9 cellular contexts compared by ENCODE assay signal in the genomic region with DNA sequence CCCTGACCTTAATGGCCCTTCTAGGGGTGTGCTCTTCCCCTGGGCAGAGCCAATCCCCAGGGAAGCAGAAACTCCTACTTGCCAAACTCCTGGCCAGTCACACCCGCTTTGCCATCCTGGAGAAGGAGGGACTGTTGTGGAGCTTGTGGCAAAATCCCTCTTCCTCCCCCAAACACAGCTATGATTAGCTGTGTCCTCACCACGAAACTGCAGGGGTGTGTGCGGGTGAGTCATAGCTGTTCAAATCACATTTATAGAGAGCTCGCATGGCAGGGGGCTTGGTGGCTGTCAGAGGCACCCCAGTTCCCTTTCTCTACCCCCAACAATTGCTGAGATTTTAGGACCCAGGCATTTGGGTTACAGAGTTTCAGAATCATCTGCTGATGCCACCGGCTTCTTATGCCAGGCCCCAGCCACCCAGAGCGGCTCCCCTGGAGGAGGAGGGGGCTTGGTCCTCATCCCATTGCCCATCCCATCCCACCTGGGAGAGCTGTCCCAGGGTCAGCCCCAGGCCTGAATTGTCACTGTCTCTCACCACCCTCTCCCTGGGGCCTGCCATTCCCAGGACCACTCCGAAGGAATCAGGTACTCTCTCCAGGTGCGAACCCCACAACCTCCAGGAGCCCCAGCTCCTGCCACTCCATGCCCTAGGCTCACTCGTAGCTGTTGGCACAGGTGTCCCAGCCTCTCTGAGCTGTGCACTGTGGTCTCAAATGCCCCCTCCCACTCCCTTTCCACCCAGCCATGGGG. TPM values are rescaled to one million over a fixed set of nuclear protein-coding genes. Genes with fewer than 3 reads are reported as not detected.
A peak's percentile ranks its signal among the peaks of the same experiment; 100 is the strongest.
DNase-seq lines count a peak whose midpoint lies in the region; ATAC-seq, FAIRE-seq and TF ChIP-seq lines count a peak whose summit lies in the region.
"Had no signal": no experiment of that assay in that cellular context is flagged by ENCODE, and none has a peak within 500 bp of the region (broad histone marks: within the 10 kb centered on the region; RNA-seq: fewer than 3 reads in every experiment).

No MANE protein-coding gene starts in this region.

- H3K56ac ChIP-seq in IMR-90 (ENCODE audit: extremely low read depth, insufficient read depth, low read length): no peak overlapping the region
- H3K56ac ChIP-seq in mesendoderm (ENCODE audit: low read length): no peak overlapping the region

- H3K27ac ChIP-seq in IMR-90 (ENCODE audit: insufficient read depth, low read length): no peak overlapping the region
- H3K27ac ChIP-seq in GM12878 (ENCODE audit: control insufficient read depth, insufficient read depth): no peak overlapping the region
- no peak overlapping the region for H3K27ac ChIP-seq in mesendoderm (ENCODE audit: low read depth, low read length)
- H3K27ac ChIP-seq in effector memory CD4-positive, alpha-beta T cell (ENCODE audit: insufficient read depth, low read length, poor library complexity, severe bottlenecking): no peak overlapping the region
- H3K27ac ChIP-seq: tibial nerve had no signal

- H3K9ac ChIP-seq in IMR-90 (ENCODE audit: low read depth, low read length) (no peak overlapping the region), GM12878 (ENCODE audit: control insufficient read depth, insufficient read depth, low read length) (no peak overlapping the region), mesendoderm (ENCODE audit: low read length) (no peak overlapping the region)

- H3K9me1 ChIP-seq in IMR-90 (ENCODE audit: insufficient read depth, low read length): peaks cover 6% of the 10 kb centered on the region; the same call in 1 of the 2 replicates

- H4K8ac ChIP-seq in IMR-90 (ENCODE audit: low read depth in 2 of 2, low read length in 2 of 2): peak overlapping the region in 1 of 2 experiments; percentile 5; a peak in 1 of 4 replicates
- no peak overlapping the region for H4K8ac ChIP-seq in mesendoderm (ENCODE audit: low read depth, low read length)

- TF ChIP-seq POLR2A in IMR-90 (IDR thresholded peaks at IDR 0.05; ENCODE audit: low read depth, low read length) (no peak), GM12878 (IDR thresholded peaks at IDR 0.05; ENCODE audit: low read depth, low read length) (no peak)

- H3K4me3 ChIP-seq in IMR-90 (ENCODE audit: insufficient read depth, low read depth, low read length): no peak overlapping the region
- H3K4me3 ChIP-seq in GM12878: no peak overlapping the region
- H3K4me3 ChIP-seq in mesendoderm (ENCODE audit: low read length): no peak overlapping the region
- H3K4me3 ChIP-seq in effector memory CD4-positive, alpha-beta T cell (ENCODE audit: insufficient read depth, low read depth, low read length, poor library complexity, severe bottlenecking): no peak overlapping the region
- H3K4me3 ChIP-seq: tibial nerve had no signal

- dilution Hi-C loops in IMR-90 (cut with HindIII; ENCODE audit: low sequenced_read_pairs, unreplicated experiment): no loop called here

- TF ChIP-seq RAD21 in IMR-90 (IDR thresholded peaks at IDR 0.05; ENCODE audit: low read length) (no peak), GM12878 (IDR thresholded peaks at IDR 0.05; ENCODE audit: insufficient read depth, low read depth, low read length) (no peak)

- H3K14ac ChIP-seq in IMR-90 (replicated peaks; ENCODE audit: low read depth, low read length): 0 out of 2 replicates have a peak overlapping the region, but pooled peaks have one; percentile 21

- H3K18ac ChIP-seq in IMR-90 (ENCODE audit: low read depth, low read length) (no peak overlapping the region), mesendoderm (ENCODE audit: low read length) (no peak overlapping the region)

- H3K79me1 ChIP-seq in IMR-90 (ENCODE audit: low read depth in 1 of 2, low read length in 2 of 2) (no peaks in the 10 kb centered on the region), mesendoderm (ENCODE audit: low read length) (no peaks in the 10 kb centered on the region)

- H3K4me1 ChIP-seq in IMR-90 (ENCODE audit: control insufficient read depth, insufficient read depth, low read length): peaks cover 8% of the 10 kb centered on the region
- no peaks in the 10 kb centered on the region for H3K4me1 ChIP-seq in GM12878 (ENCODE audit: control insufficient read depth, insufficient read depth, low read length)
- peaks cover 6% of the 10 kb centered on the region for H3K4me1 ChIP-seq in mesendoderm (ENCODE audit: control insufficient read depth, low read depth, low read length)
- no peaks in the 10 kb centered on the region for H3K4me1 ChIP-seq in effector memory CD4-positive, alpha-beta T cell (ENCODE audit: control insufficient read depth, insufficient read depth, low read length, poor library complexity, severe bottlenecking)

- POLR2A ChIA-PET in IMR-90 (lab: Charles Lee; ENCODE audit: unreplicated experiment): interaction anchor here (1.2 kb wide), 1 partner anchor 28 kb away, joined by 28 read pairs; a partner anchor contains a TSS
- POLR2A ChIA-PET in GM12878 (lab: Charles Lee): no interaction called here

- no peaks in the 10 kb centered on the region for H3K79me2 ChIP-seq in GM12878 (ENCODE audit: control insufficient read depth, insufficient read depth, low read length)
- no peaks in the 10 kb centered on the region for H3K79me2 ChIP-seq in mesendoderm (ENCODE audit: control insufficient read depth, insufficient read depth, low read length)

- intact Hi-C loops in IMR-90 (cut with micrococcal nuclease): no loop called here
- intact Hi-C loops in GM12878 (cut with micrococcal nuclease; ENCODE audit: unreplicated experiment): no loop called here

- H3K27me3 ChIP-seq in IMR-90 (ENCODE audit: control insufficient read depth, insufficient read depth, low read length) (no peaks in the 10 kb centered on the region; the same call in 1 of the 2 replicates), GM12878 (replicated peaks in 1 of 2; ENCODE audit: control insufficient read depth in 2 of 2, insufficient read depth in 2 of 2, low read length in 1 of 2) (peaks cover 0 to 3% of the 10 kb centered on the region in 2 experiments; a peak in 1 of 4 replicates), mesendoderm (ENCODE audit: insufficient read depth, low read length, poor library complexity) (no peaks in the 10 kb centered on the region)
- peaks cover 4% of the 10 kb centered on the region for H3K27me3 ChIP-seq in effector memory CD4-positive, alpha-beta T cell (replicated peaks; ENCODE audit: control insufficient read depth, insufficient read depth, low read length, poor library complexity, severe bottlenecking)
- H3K27me3 ChIP-seq: tibial nerve had no signal

- peak; percentile 79 for ATAC-seq in IMR-90 (ENCODE audit: low read depth)
- peak; percentile 52; the same call in 2 of the 3 replicates for ATAC-seq in GM12878
- ATAC-seq in GM18870 (IDR thresholded peaks at IDR 0.05; ENCODE audit: unreplicated experiment): no peak
- ATAC-seq in HG03039 (IDR thresholded peaks at IDR 0.05; ENCODE audit: unreplicated experiment): no peak

- DNase-seq in Ammon's horn (ENCODE audit: low spot score) (peak; percentile 79), IMR-90 (peak; percentile 69), GM12878 (ENCODE audit: low read depth, low spot score) (no peak), middle frontal gyrus (ENCODE audit: extremely low spot score, low spot score) (peak; percentile 41), mesendoderm (no peak)
- DNase-seq in effector memory CD4-positive, alpha-beta T cell: no peak

- no CpG with 5 or more reads among the region's 9 CpGs for WGBS in IMR-90 (ENCODE audit: extremely low coverage in 2 of 2, insufficient read length in 1 of 2), 2 experiments
- 57% methylated on average over 9 of the region's 9 CpGs for WGBS in GM12878 (ENCODE audit: insufficient coverage, insufficient replicate concordance, low lambda C conversion rate, missing lambda C conversion rate)
- WGBS in mesendoderm (ENCODE audit: extremely low coverage, insufficient coverage, low lambda C conversion rate): no CpG with 5 or more reads among the region's 9 CpGs

- no TSS peak for BruUV-seq in IMR-90 (replicated peaks; lab: Mats Ljungman, UMichigan)
- no TSS peak for BruUV-seq in GM12878 (replicated peaks; lab: Mats Ljungman, UMichigan)

- H2BK15ac ChIP-seq in IMR-90 (ENCODE audit: low read depth, low read length) (peak overlapping the region; percentile 55; the same call in 1 of the 3 replicates), mesendoderm (replicated peaks; ENCODE audit: low read depth) (no peak overlapping the region)

- H3K36me3 ChIP-seq in IMR-90 (ENCODE audit: control insufficient read depth, insufficient read depth, low read length) (no peaks in the 10 kb centered on the region), GM12878 (ENCODE audit: control insufficient read depth in 2 of 2, insufficient read depth in 2 of 2, low read length in 1 of 2) (no peaks in the 10 kb centered on the region), mesendoderm (ENCODE audit: control insufficient read depth, insufficient read depth, low read length) (no peaks in the 10 kb centered on the region)
- H3K36me3 ChIP-seq in effector memory CD4-positive, alpha-beta T cell (ENCODE audit: control insufficient read depth, insufficient read depth, low read length): no peaks in the 10 kb centered on the region
- H3K36me3 ChIP-seq: tibial nerve had no signal

- H2BK5ac ChIP-seq in IMR-90 (ENCODE audit: low read depth, low read length, poor library complexity, severe bottlenecking): no peak overlapping the region
- H2BK5ac ChIP-seq in mesendoderm (ENCODE audit: low read length): no peak overlapping the region

- RAD21 ChIA-PET in GM12878 (lab: Charles Lee; ENCODE audit: unreplicated experiment): no interaction called here

- no peaks in the 10 kb centered on the region for H4K20me1 ChIP-seq in IMR-90 (ENCODE audit: insufficient read depth, low read length)
- no peaks in the 10 kb centered on the region for H4K20me1 ChIP-seq in GM12878 (ENCODE audit: control insufficient read depth, insufficient read depth)

- H2BK120ac ChIP-seq in IMR-90 (ENCODE audit: low read depth, low read length) (no peak overlapping the region), mesendoderm (ENCODE audit: low read depth, low read length) (no peak overlapping the region)

- TF ChIP-seq CTCF in IMR-90 (conservative IDR thresholded peaks at IDR 0.05; ENCODE audit: low read depth, low read length) (no peak), GM12878 (IDR thresholded peaks at IDR 0.05 in 2 of 3, conservative IDR thresholded peaks at IDR 0.05 in 1 of 3; ENCODE audit: control insufficient read depth in 2 of 3, extremely low read depth in 1 of 3, insufficient read depth in 1 of 3, low read depth in 3 of 3, low read length in 3 of 3) (no peak)

- H2AK9ac ChIP-seq in IMR-90 (replicated peaks; ENCODE audit: low read depth, low read length, poor library complexity): peak overlapping the region; percentile 48

- CTCF ChIA-PET in IMR-90 (lab: Yijun Ruan, JAX): interaction anchor here (1.2 kb wide), 1 partner anchor 179 kb away, joined by 4 read pairs; a partner anchor contains a TSS
- CTCF ChIA-PET in GM12878 (lab: Yijun Ruan, JAX): interaction anchor here (0.6 to 1.3 kb wide), 2 partner anchors 11 to 19 kb away, joined by 3 to 4 read pairs; no protein-coding TSS in a partner anchor

- no peak overlapping the region for H3K4ac ChIP-seq in IMR-90 (ENCODE audit: low read depth, low read length)
- H3K4ac ChIP-seq in mesendoderm (ENCODE audit: low read depth, low read length): no peak overlapping the region

- in situ Hi-C loops in IMR-90 (cut with MboI; ENCODE audit: low sequenced_read_pairs): no loop called here
- in situ Hi-C loops in GM12878 (cut with MboI): no loop called here

- H2AFZ ChIP-seq in IMR-90 (replicated peaks; ENCODE audit: low read length, poor library complexity): peak overlapping the region; percentile 52
- no peak overlapping the region for H2AFZ ChIP-seq in GM12878 (ENCODE audit: control insufficient read depth, low read depth, low read length)

- H3K9me3 ChIP-seq in IMR-90 (ENCODE audit: control insufficient read depth, insufficient read depth, low read length) (no peaks in the 10 kb centered on the region), GM12878 (replicated peaks; ENCODE audit: control insufficient read depth, insufficient read depth, low read length) (no peaks in the 10 kb centered on the region)
- H3K9me3 ChIP-seq in effector memory CD4-positive, alpha-beta T cell (ENCODE audit: control insufficient read depth, low read length): no peaks in the 10 kb centered on the region
- H3K9me3 ChIP-seq: tibial nerve had no signal

- H2AK5ac ChIP-seq in IMR-90 (ENCODE audit: low read depth, low read length): peak overlapping the region; percentile 16; the same call in 1 of the 2 replicates
- no peak overlapping the region for H2AK5ac ChIP-seq in mesendoderm (ENCODE audit: low read length)

- H2BK20ac ChIP-seq in IMR-90 (ENCODE audit: low read depth, low read length): no peak overlapping the region

- FAIRE-seq in GM12878 (lab: Jason Lieb, UNC): no peak

- H3K4me2 ChIP-seq in IMR-90 (ENCODE audit: low read depth, low read length): no peak overlapping the region
- H3K4me2 ChIP-seq in GM12878 (ENCODE audit: control insufficient read depth, insufficient read depth): no peak overlapping the region
- no peak overlapping the region for H3K4me2 ChIP-seq in mesendoderm (ENCODE audit: low read length)

- no peak for TF ChIP-seq EP300 in GM12878 (IDR thresholded peaks at IDR 0.05; ENCODE audit: borderline replicate concordance in 1 of 2, control insufficient read depth in 1 of 2, low read depth in 2 of 2, low read length in 2 of 2)

- no peak overlapping the region for H4K91ac ChIP-seq in IMR-90 (ENCODE audit: insufficient read depth, low read depth, low read length)

- H3K23ac ChIP-seq in IMR-90 (ENCODE audit: low read depth, low read length) (no peak overlapping the region), mesendoderm (ENCODE audit: low read length) (no peak overlapping the region)

- H4K5ac ChIP-seq in IMR-90 (ENCODE audit: low read depth, low read length) (no peak overlapping the region), mesendoderm (ENCODE audit: low read length) (no peak overlapping the region)

- SMC1A ChIA-PET in GM12878 (lab: Charles Lee; ENCODE audit: uncharacterized antibody, unreplicated experiment): interaction anchor here (1.1 kb wide), 1 partner anchor 17 kb away, joined by 3 read pairs; no protein-coding TSS in a partner anchor

RNA-seq across cellular contexts. Expression of a gene that starts 28.8 kb away (rescaled TPM):
- total RNA-seq in IMR-90 (2012; rRNA removed): 10.6 and 16.4 TPM in 2 replicates
- polyA plus RNA-seq in IMR-90 (2012; rRNA removed): 18.3 and 19.4 TPM in 2 replicates
- polyA plus RNA-seq in IMR-90 (2012; cell fraction: cytosol; rRNA removed): 19.1 and 19.8 TPM in 2 replicates
- polyA plus RNA-seq in IMR-90 (2012; cell fraction: nucleus; rRNA removed; ENCODE audit: low replicate concordance): 6.1 and 8.7 TPM in 2 replicates
- 11.0 and 11.1 TPM in 2 replicates for total RNA-seq in GM12878 (2013; cell fraction: nucleolus; rRNA removed)
- total RNA-seq in GM12878 (2014; rRNA removed): 29.1 and 33.2 TPM in 2 replicates
- 20.6 and 22.2 TPM in 2 replicates for total RNA-seq in GM12878 (2014; rRNA removed; fragmentation: Illumina TruSeq; extraction: Trizol)
- total RNA-seq in GM12878 (2021): 29.5 and 33.1 TPM in 2 replicates
- polyA plus RNA-seq in GM12878 (2011; ENCODE audit: low read depth): 13.2 TPM
- polyA plus RNA-seq in GM12878 (2011; rRNA removed): 25.1 and 28.6 TPM in 2 replicates
- polyA plus RNA-seq in GM12878 (2011; cell fraction: cytosol; rRNA removed): 15.5 and 22.0 TPM in 2 replicates
- 13.8 and 19.9 TPM in 2 replicates for polyA plus RNA-seq in GM12878 (2011; cell fraction: nucleus; rRNA removed)
- polyA plus RNA-seq in GM12878 (2012): 17.6 and 24.6 TPM in 2 replicates
- polyA plus RNA-seq in GM12878 (2014; fragmentation: Illumina TruSeq; extraction: Trizol): 16.0 and 20.0 TPM in 2 replicates
- polyA plus RNA-seq in GM12878 (2014; fragmentation: Nextera tagmentation; extraction: Ambion mirVana): 1 to 10 TPM; 2.3 to 8.1 TPM
- 44.5 and 44.8 TPM in 2 replicates for polyA plus RNA-seq in GM12878 (2014; rRNA removed)
- 10 to 100 TPM; 54.3 to 62.2 TPM for polyA plus RNA-seq in GM12878 (2016; fragmentation: Nextera tagmentation; extraction: Ambion mirVana)
- 6.6 and 9.0 TPM in 2 replicates for polyA minus RNA-seq in GM12878 (2011; rRNA and poly(A)+ RNA removed)
- 4.5 and 7.2 TPM in 2 replicates for polyA minus RNA-seq in GM12878 (2011; cell fraction: cytosol; rRNA and poly(A)+ RNA removed)
- 4.6 and 8.4 TPM in 2 replicates for polyA minus RNA-seq in GM12878 (2011; cell fraction: nucleus; rRNA and poly(A)+ RNA removed)
- polyA plus RNA-seq in mesendoderm (2013, experiment 1 of 2): 39.9 TPM
- 40.8 TPM for polyA plus RNA-seq in mesendoderm (2013, experiment 2 of 2)

Comparison
In these comparisons a context has a peak if more than half of its experiments do, and no peak if none do; other contexts are left out.
1. DNase-seq: peak in Ammon's horn (single experiment), IMR-90 (single experiment) and middle frontal gyrus (single experiment); none in GM12878 (single experiment), mesendoderm (single experiment) and effector memory CD4-positive, alpha-beta T cell (0 of 3).
2. ATAC-seq: peak in IMR-90 (single experiment) and GM12878 (single experiment); none in GM18870 (single experiment) and HG03039 (single experiment).